Comparison of ENCODE assay signal across 1 cellular context in genomic region chr19:48644839-48645651, GRCh38.
TF ChIP-seq lines count a peak whose summit lies in the region.

No MANE protein-coding gene starts in this region.

TF ChIP-seq in Ishikawa, 13 proteins besides CTCF, POLR2A, EP300 and RAD21 (continued from another document):
- peak; percentile 71; the same call in 1 of the 2 replicates for TF ChIP-seq EGR1 (IDR thresholded peaks at IDR 0.05)
- TF ChIP-seq TCF12 (IDR thresholded peaks at IDR 0.05; ENCODE audit: low read depth): no peak
